In the genomic region with DNA sequence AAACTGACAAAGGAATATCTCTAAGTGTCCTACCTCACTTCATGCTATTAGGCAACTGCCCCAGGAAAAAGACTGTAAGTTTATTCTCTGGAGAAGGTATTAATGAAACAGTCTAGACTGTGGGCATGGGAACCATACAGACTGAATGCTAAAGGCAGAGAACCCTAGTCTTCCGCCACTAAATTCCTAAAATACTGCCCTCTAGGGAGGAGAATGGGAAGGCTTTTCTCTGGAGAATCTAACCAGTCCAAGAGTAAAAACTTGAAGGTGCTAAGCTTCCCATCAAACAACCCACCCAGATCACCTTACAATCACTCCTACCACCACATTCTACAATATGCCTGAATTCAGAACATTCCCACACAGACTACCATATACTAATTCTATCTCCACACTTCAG, we compare ENCODE assay signal across 11 cellular contexts. TPM values are rescaled to one million over a fixed set of nuclear protein-coding genes. Genes with fewer than 3 reads are reported as not detected.
DNase-seq lines count a peak whose midpoint lies in the region; FAIRE-seq and TF ChIP-seq lines count a peak whose summit lies in the region.
"Had no signal": no experiment of that assay in that cellular context is flagged by ENCODE, and none has a peak within 500 bp of the region (broad histone marks: within the 10 kb centered on the region; RNA-seq: fewer than 3 reads in every experiment).

No MANE protein-coding gene starts in this region.

- H2AFZ ChIP-seq in PC-9, result no peak overlapping the region

- CTCF ChIA-PET in A673 (lab: Charles Lee), result interaction anchor here (0.6 to 0.7 kb wide), 2 partner anchors 27 to 285 kb away, joined by 3 read pairs; no protein-coding TSS in a partner anchor
- CTCF ChIA-PET in PC-9 (lab: Charles Lee), result interaction anchor here (0.6 to 0.8 kb wide), 2 partner anchors 22 to 40 kb away, joined by 3 to 9 read pairs; no protein-coding TSS in a partner anchor

- WGBS in ovary, 3 donors, result 73 to 76% (median 75%) methylated on average over 1 of the region's 1 CpG

- no peak for TF ChIP-seq POLR2A in ovary (IDR thresholded peaks at IDR 0.05)

- TF ChIP-seq CTCF in A673 (conservative IDR thresholded peaks at IDR 0.05; ENCODE audit: low read depth, low read length), result peak; percentile 74
- peak; percentile 18 for TF ChIP-seq CTCF in GM12865 (IDR thresholded peaks at IDR 0.05; ENCODE audit: insufficient read depth, low read depth, low read length, missing control alignments)
- TF ChIP-seq CTCF in PC-9 (conservative IDR thresholded peaks at IDR 0.05), result peak; percentile 67
- TF ChIP-seq CTCF in foreskin fibroblast (IDR thresholded peaks at IDR 0.05; ENCODE audit: low read depth, low read length), result peak; percentile 37
- TF ChIP-seq CTCF in kidney (IDR thresholded peaks at IDR 0.05; ENCODE audit: borderline replicate concordance, extremely low read depth, insufficient read depth), result no peak
- no peak for TF ChIP-seq CTCF in ovary (IDR thresholded peaks at IDR 0.05)

- intact Hi-C loops in A673 (cut with micrococcal nuclease; ENCODE audit: unreplicated experiment) (no loop called here), PC-9 (cut with micrococcal nuclease; ENCODE audit: unreplicated experiment) (no loop called here), kidney (cut with DNase I) (no loop called here), ovary (cut with DNase I) (no loop called here)

- H3K9me3 ChIP-seq in A673 (ENCODE audit: low read depth, low read length, poor library complexity, severe bottlenecking) (no peaks in the 10 kb centered on the region), PC-9 (ENCODE audit: insufficient read depth, low read depth) (no peaks in the 10 kb centered on the region), kidney (ENCODE audit: control insufficient read depth in 1 of 2, low read length in 2 of 2) (no peaks in the 10 kb centered on the region), ovary (no peaks in the 10 kb centered on the region)

- DNase-seq in A673 (ENCODE audit: low spot score) (peak; percentile 68), GM12865 (ENCODE audit: low read depth) (no peak), PC-9 (peak in 1 of 2 experiments; percentile 38), foreskin fibroblast (peak in 1 of 2 donors; percentile 37), kidney (no peak), ovary (no peak), UCSD-AML1 (lab: John Stamatoyannopoulos, UW; ENCODE audit: unreplicated experiment) (no peak), NCI-H187 (lab: John Stamatoyannopoulos, UW) (no peak)
- DNase-seq: activated CD4-positive, CD25-positive, alpha-beta regulatory T cell had no signal

- H3K4me3 ChIP-seq in A673 (ENCODE audit: low read depth, low read length, poor library complexity, severe bottlenecking) (no peak overlapping the region), GM12865 (ENCODE audit: low read depth, low read length) (no peak overlapping the region), PC-9 (no peak overlapping the region), foreskin fibroblast (ENCODE audit: low read depth in 1 of 2, low read length in 2 of 2) (no peak overlapping the region), kidney (ENCODE audit: low read length in 2 of 2) (no peak overlapping the region), ovary (no peak overlapping the region)

- TF ChIP-seq EP300 in ovary (IDR thresholded peaks at IDR 0.05), result no peak

- POLR2A ChIA-PET in A673 (lab: Charles Lee; ENCODE audit: low non-redundant PET), result interaction anchor here (0.6 kb wide), 1 partner anchor 1292 kb away, joined by 3 read pairs; no protein-coding TSS in a partner anchor
- POLR2A ChIA-PET in PC-9 (lab: Charles Lee; ENCODE audit: unreplicated experiment), result no interaction called here

- no peak overlapping the region for H3K9ac ChIP-seq in kidney (ENCODE audit: low read length in 2 of 2)

- peaks cover 24% of the 10 kb centered on the region for H3F3A ChIP-seq in PC-9 (ENCODE audit: insufficient read depth, low read depth)

- H3K36me3 ChIP-seq in A673 (ENCODE audit: insufficient read depth, low read length, poor library complexity, severe bottlenecking), result no peaks in the 10 kb centered on the region
- H3K36me3 ChIP-seq in PC-9 (ENCODE audit: low read depth), result peaks cover 11% of the 10 kb centered on the region; the same call in 1 of the 2 replicates
- peaks cover 0 to 3% of the 10 kb centered on the region in 2 donors for H3K36me3 ChIP-seq in kidney (ENCODE audit: control insufficient read depth in 1 of 2, insufficient read depth in 2 of 2, low read length in 2 of 2)
- no peaks in the 10 kb centered on the region for H3K36me3 ChIP-seq in ovary

- peaks cover 8% of the 10 kb centered on the region for H3K4me1 ChIP-seq in A673 (ENCODE audit: insufficient read depth, low read length, poor library complexity, severe bottlenecking)
- peaks cover 26% of the 10 kb centered on the region for H3K4me1 ChIP-seq in PC-9 (replicated peaks; ENCODE audit: insufficient read depth)
- H3K4me1 ChIP-seq in kidney (ENCODE audit: control insufficient read depth in 1 of 2, insufficient read depth in 1 of 2, low read depth in 1 of 2, low read length in 2 of 2), result peaks cover 0 to 2% of the 10 kb centered on the region in 2 donors
- H3K4me1 ChIP-seq in ovary (ENCODE audit: insufficient read depth), result no peaks in the 10 kb centered on the region

- no peak overlapping the region for H3K4me2 ChIP-seq in PC-9

- H3K9me2 ChIP-seq in PC-9 (ENCODE audit: insufficient read depth), result no peaks in the 10 kb centered on the region

- BruUV-seq in A673 (replicated peaks; lab: Mats Ljungman, UMichigan), result no TSS peak
- BruUV-seq in PC-9 (replicated peaks; lab: Mats Ljungman, UMichigan), result no TSS peak

- no peaks in the 10 kb centered on the region for H4K20me1 ChIP-seq in PC-9 (ENCODE audit: insufficient read depth)

- peaks cover 44% of the 10 kb centered on the region for H3K79me2 ChIP-seq in PC-9 (ENCODE audit: low read depth)

- FAIRE-seq in kidney (lab: Jason Lieb, UNC), result no peak
- FAIRE-seq: GM12892 had no signal

- H3K27me3 ChIP-seq in A673 (replicated peaks; ENCODE audit: insufficient read depth, low read depth, low read length, poor library complexity), result no peaks in the 10 kb centered on the region
- H3K27me3 ChIP-seq in PC-9 (ENCODE audit: insufficient read depth, low read depth), result no peaks in the 10 kb centered on the region
- no peaks in the 10 kb centered on the region for H3K27me3 ChIP-seq in ovary

- H3K27ac ChIP-seq in A673 (ENCODE audit: low read depth, low read length, poor library complexity, severe bottlenecking) (no peak overlapping the region), PC-9 (no peak overlapping the region), kidney (ENCODE audit: low read depth in 2 of 2, low read length in 2 of 2) (no peak overlapping the region), ovary (no peak overlapping the region)
- H3K27ac ChIP-seq: HL-60 had no signal

RNA-seq across cellular contexts. Expression of gene SRBD1, which starts 3.4 kb away (rescaled TPM):
- total RNA-seq in A673 (2021) (16.7 and 21.9 TPM in 2 replicates), PC-9 (2021) (17.8 and 20.9 TPM in 2 replicates), kidney (19.5 TPM), ovary (10 to 100 TPM; 13.1 to 34.8 (median 16.7) TPM)
- polyA plus RNA-seq in kidney (ENCODE audit: insufficient read depth, low read depth, low replicate concordance) (5.4 TPM), ovary (1 to 10 TPM; 4.8 to 7.7 TPM)

RNA-seq across cellular contexts. Expression of gene PRKCE, which starts 43.8 kb away (rescaled TPM):
- 1.7 and 2.4 TPM in 2 replicates for total RNA-seq in A673 (2021)
- 21.7 and 24.0 TPM in 2 replicates for total RNA-seq in PC-9 (2021)
- 27.3 TPM for total RNA-seq in kidney
- polyA plus RNA-seq in kidney (ENCODE audit: insufficient read depth, low read depth, low replicate concordance), result 11.1 TPM
- total RNA-seq in ovary, result 10 to 100 TPM; 12.3 to 22.8 (median 15.7) TPM
- 1 to 10 TPM; 3.1 to 4.8 TPM for polyA plus RNA-seq in ovary

Comparison
In these comparisons a context has a peak if more than half of its experiments do, and no peak if none do; other contexts are left out.
1. CTCF ChIP-seq: peak in A673 (single experiment), GM12865 (single experiment), PC-9 (single experiment) and foreskin fibroblast (single experiment); none in kidney (single experiment) and ovary (0 of 3).